ENCODE assay signal across 9 cellular contexts in the genomic region with DNA sequence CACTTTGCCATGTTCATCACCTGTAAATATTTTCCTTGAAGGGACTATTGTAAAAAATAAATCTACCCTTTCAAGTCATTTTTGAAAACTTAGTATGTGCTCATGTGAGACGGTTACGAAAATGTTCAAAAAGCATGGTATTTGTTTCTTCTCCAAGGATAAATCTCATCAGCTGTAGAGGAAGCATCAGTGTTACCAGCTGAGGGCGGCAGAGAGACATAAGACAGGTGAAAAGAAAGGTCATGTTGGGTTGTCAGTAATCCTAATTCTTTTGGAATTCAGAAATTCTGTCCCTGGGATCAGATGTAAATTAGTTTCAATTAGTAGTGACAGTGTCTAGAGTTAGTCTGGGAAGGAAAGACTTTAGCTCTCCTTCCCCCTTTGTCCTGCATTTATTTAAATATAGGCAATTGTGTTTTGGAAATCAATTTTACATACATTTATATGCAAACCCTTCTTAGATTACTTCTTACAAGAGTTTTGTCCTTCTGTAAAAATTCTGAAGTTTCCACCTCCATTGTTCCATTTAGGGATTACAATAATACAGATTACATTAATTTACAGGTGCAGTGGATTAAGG.
DNase-seq lines count a peak whose midpoint lies in the region; ATAC-seq and TF ChIP-seq lines count a peak whose summit lies in the region.
"Had no signal": no experiment of that assay in that cellular context is flagged by ENCODE, and none has a peak within 500 bp of the region (broad histone marks: within the 10 kb centered on the region; RNA-seq: fewer than 3 reads in every experiment).

No MANE protein-coding gene starts in this region.

- peaks cover 14 to 18% (median 16%) of the 10 kb centered on the region in 3 donors for H3K9me3 Mint-ChIP-seq in T-cell
- H3K9me3 Mint-ChIP-seq: dendritic cell treated with granulocyte-macrophage colony-stimulating factor and Interleukin-4, amounts not matched to agents 40 ng/mL and 50 ng/mL, for 4 days had no signal

- DNase-seq in DMS53 treated with DMSO at 0.1 percent for 48 hours (lab: John Stamatoyannopoulos, UW; ENCODE audit: unreplicated experiment) (peak; percentile 53), MM.1S (peak; percentile 55), kidney glomerular epithelial cell (lab: John Stamatoyannopoulos, UW) (peak; percentile 41), T-cell (no peak)

- no peaks in the 10 kb centered on the region for H3F3A ChIP-seq in MM.1S (ENCODE audit: insufficient read depth, low read length)

- H3K27ac Mint-ChIP-seq in T-cell = no peak overlapping the region
- H3K27ac Mint-ChIP-seq: dendritic cell treated with granulocyte-macrophage colony-stimulating factor and Interleukin-4, amounts not matched to agents 40 ng/mL and 50 ng/mL, for 4 days had no signal

- TF ChIP-seq CTCF in MM.1S (IDR thresholded peaks at IDR 0.05; ENCODE audit: low read length) (peak; percentile 82), VCaP (conservative IDR thresholded peaks at IDR 0.05) (peak; percentile 87)

- POLR2A ChIA-PET in T-cell (lab: Charles Lee) = no interaction called here

- H3K27ac ChIP-seq in MM.1S (ENCODE audit: low read length) (no peak overlapping the region), VCaP (no peak overlapping the region)

- no peaks in the 10 kb centered on the region for H3K27me3 Mint-ChIP-seq in T-cell
- H3K27me3 Mint-ChIP-seq: dendritic cell treated with granulocyte-macrophage colony-stimulating factor and Interleukin-4, amounts not matched to agents 40 ng/mL and 50 ng/mL, for 4 days had no signal

- CTCF ChIA-PET in T-cell (lab: Charles Lee) = no interaction called here

- H3K4me3 Mint-ChIP-seq in T-cell = no peak overlapping the region
- H3K4me3 Mint-ChIP-seq: dendritic cell treated with granulocyte-macrophage colony-stimulating factor and Interleukin-4, amounts not matched to agents 40 ng/mL and 50 ng/mL, for 4 days had no signal

- no peaks in the 10 kb centered on the region for H3K4me1 Mint-ChIP-seq in T-cell

- no peaks in the 10 kb centered on the region for H3K9me3 ChIP-seq in MM.1S (replicated peaks; ENCODE audit: insufficient read depth, low read length)

- H3K4me1 ChIP-seq in MM.1S (ENCODE audit: low read length) = peaks cover 4% of the 10 kb centered on the region; the same call in 1 of the 2 replicates

- H3K79me2 ChIP-seq in MM.1S (ENCODE audit: low read length) = no peaks in the 10 kb centered on the region

- ATAC-seq in HG03045 (IDR thresholded peaks at IDR 0.05; ENCODE audit: unreplicated experiment) (no peak), GM21576 (IDR thresholded peaks at IDR 0.05; ENCODE audit: unreplicated experiment) (no peak), T-cell (replicated peaks in 1 of 4) (no peak), GM21619 (IDR thresholded peaks at IDR 0.05; ENCODE audit: unreplicated experiment) (no peak)

- peak overlapping the region; percentile 48 for H3K4me2 ChIP-seq in MM.1S (ENCODE audit: low read depth, low read length)

- H3K9ac ChIP-seq in MM.1S (ENCODE audit: low read length) = no peak overlapping the region

- H3K4me3 ChIP-seq in MM.1S (ENCODE audit: low read length) = peak overlapping the region; percentile 19; the same call in 1 of the 2 replicates

- H3K9me2 ChIP-seq in MM.1S (replicated peaks; ENCODE audit: insufficient read depth, low read length) = no peaks in the 10 kb centered on the region

- no peaks in the 10 kb centered on the region for H3K27me3 ChIP-seq in MM.1S (replicated peaks; ENCODE audit: insufficient read depth, low read length)

- no peaks in the 10 kb centered on the region for H4K20me1 ChIP-seq in MM.1S (ENCODE audit: insufficient read depth, low read length)

- H3K36me3 ChIP-seq in MM.1S (replicated peaks; ENCODE audit: insufficient read depth, low read length) = no peaks in the 10 kb centered on the region

- H3K36me3 Mint-ChIP-seq in T-cell = no peaks in the 10 kb centered on the region

- peak overlapping the region; percentile 33 for H2AFZ ChIP-seq in MM.1S (ENCODE audit: low read length)

Comparison
In these comparisons a context has a peak if more than half of its experiments do, and no peak if none do; other contexts are left out.
1. DNase-seq: peak in DMS53 treated with DMSO at 0.1 percent for 48 hours (single experiment), MM.1S (single experiment) and kidney glomerular epithelial cell (single experiment); none in T-cell (0 of 34).